In the genomic region with DNA sequence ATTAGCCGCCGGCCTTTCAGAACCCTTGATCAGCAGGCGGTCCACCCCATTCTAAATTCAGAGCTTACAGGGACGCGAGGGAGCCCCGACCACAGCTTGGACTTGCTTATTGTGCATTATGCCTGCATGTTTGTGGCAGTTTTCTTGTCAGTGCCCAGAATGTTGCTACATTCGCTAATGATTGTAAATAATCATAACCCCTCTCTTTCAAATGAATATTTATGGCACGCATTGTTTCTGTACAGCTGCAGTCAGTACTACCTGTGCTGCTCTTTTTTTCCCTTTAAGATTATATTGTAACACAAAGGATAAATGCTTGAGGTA, we compare ENCODE assay signal across 7 cellular contexts. TPM values are rescaled to one million over a fixed set of nuclear protein-coding genes. Genes with fewer than 3 reads are reported as not detected.
DNase-seq lines count a peak whose midpoint lies in the region; ATAC-seq and TF ChIP-seq lines count a peak whose summit lies in the region.

No MANE protein-coding gene starts in this region.

- H3K9me2 ChIP-seq in HCT116 (ENCODE audit: insufficient read depth): no peaks in the 10 kb centered on the region

- no peak for TF ChIP-seq POLR2A in HCT116 (IDR thresholded peaks at IDR 0.05; ENCODE audit: borderline replicate concordance, extremely low read depth, insufficient read depth, insufficient read length)

- CTCF ChIA-PET in HCT116 (lab: Charles Lee) (interaction anchor here (0.6 to 3.6 kb wide), 38 partner anchors 9 to 629 kb away, joined by 3 to 43 read pairs (median 4); a partner anchor contains a TSS), activated B cell treated with CpG ODN at 0.5 μM for 24 hours (lab: Charles Lee) (interaction anchor here (0.5 to 2.6 kb wide), 16 partner anchors 9 to 635 kb away, joined by 3 to 19 read pairs (median 4); a partner anchor contains a TSS)

- H3K4me2 ChIP-seq in HCT116 (ENCODE audit: low read length): peak overlapping the region; percentile 69

- H3K4me3 ChIP-seq in HCT116 (replicated peaks in 1 of 2; ENCODE audit: low read depth in 1 of 2, low read length in 2 of 2) (peak overlapping the region; percentile 1 to 84), fibroblast of villous mesenchyme (ENCODE audit: low read depth, low read length) (peak overlapping the region; percentile 24), skeletal muscle tissue (ENCODE audit: low read length in 3 of 3) (peak overlapping the region; percentile 60 to 93 (median 69))

- RAD21 ChIA-PET in HCT116 (lab: Charles Lee; ENCODE audit: low non-redundant PET in 1 of 2, low total read pairs in 2 of 2, uncharacterized antibody in 2 of 2, unreplicated experiment in 2 of 2): interaction anchor here (0.5 to 1.6 kb wide), 6 partner anchors 19 to 108 kb away, joined by 3 to 11 read pairs (median 3); no protein-coding TSS in a partner anchor

- intact Hi-C loops in HCT116 (cut with micrococcal nuclease): loop anchor here (1.0 to 10.0 kb wide), 5 partner anchors 107 to 648 kb away; a partner anchor contains a TSS
- intact Hi-C loops in activated B cell treated with CpG ODN at 0.5 μM for 24 hours (cut with micrococcal nuclease): loop anchor here (1.0 to 5.0 kb wide), 12 partner anchors 46 to 648 kb away; a partner anchor contains a TSS

- H4K20me1 ChIP-seq in HCT116 (ENCODE audit: insufficient read depth): no peaks in the 10 kb centered on the region

- H3K4me1 ChIP-seq in HCT116 (ENCODE audit: control insufficient read depth in 1 of 2, insufficient read depth in 2 of 2, low read length in 2 of 2) (peaks cover 22 to 37% of the 10 kb centered on the region in 2 experiments), skeletal muscle tissue (ENCODE audit: control insufficient read depth in 3 of 3, insufficient read depth in 3 of 3, low read length in 3 of 3) (peaks cover 23 to 32% (median 25%) of the 10 kb centered on the region in 3 donors)

- H3K36me3 ChIP-seq in HCT116 (ENCODE audit: control insufficient read depth in 1 of 2, insufficient read depth in 2 of 2, low read length in 2 of 2): no peaks in the 10 kb centered on the region
- peaks cover 0 to 4% (median 0%) of the 10 kb centered on the region in 3 donors for H3K36me3 ChIP-seq in skeletal muscle tissue (ENCODE audit: control insufficient read depth in 3 of 3, insufficient read depth in 3 of 3, low read length in 3 of 3)

- H2AFZ ChIP-seq in HCT116 (ENCODE audit: low read depth, low read length, poor library complexity, severe bottlenecking): no peak overlapping the region

- no peaks in the 10 kb centered on the region for H3K9me3 Mint-ChIP-seq in activated B cell treated with CpG ODN at 0.5 μM for 24 hours

- H3K4me3 Mint-ChIP-seq in activated B cell treated with CpG ODN at 0.5 μM for 24 hours: peak overlapping the region; percentile 97

- no peaks in the 10 kb centered on the region for H3K27me3 ChIP-seq in HCT116 (ENCODE audit: insufficient read depth, low read length)
- H3K27me3 ChIP-seq in skeletal muscle tissue (ENCODE audit: control insufficient read depth in 3 of 3, insufficient read depth in 3 of 3, low read length in 3 of 3): no peaks in the 10 kb centered on the region

- peak overlapping the region; percentile 92 for H3K27ac Mint-ChIP-seq in activated B cell treated with CpG ODN at 0.5 μM for 24 hours

- H3K27ac ChIP-seq in HCT116 (ENCODE audit: low read depth, low read length): no peak overlapping the region
- peak overlapping the region; percentile 94 for H3K27ac ChIP-seq in skeletal muscle tissue (ENCODE audit: low read depth, low read length)

- POLR2A ChIA-PET in HCT116 (lab: Charles Lee) (interaction anchor here (0.6 to 2.3 kb wide), 5 partner anchors 9 to 360 kb away, joined by 3 to 12 read pairs (median 3); no protein-coding TSS in a partner anchor), activated B cell treated with CpG ODN at 0.5 μM for 24 hours (lab: Charles Lee) (interaction anchor here (0.6 to 2.3 kb wide), 8 partner anchors 10 to 291 kb away, joined by 3 to 31 read pairs (median 6); a partner anchor contains a TSS)

- TF ChIP-seq RAD21 in HCT116 (IDR thresholded peaks at IDR 0.05; ENCODE audit: low read depth): no peak

- H3K9me3 ChIP-seq in HCT116 (ENCODE audit: control insufficient read depth in 1 of 2, insufficient read depth in 1 of 2, low read depth in 1 of 2, low read length in 2 of 2): no peaks in the 10 kb centered on the region
- H3K9me3 ChIP-seq in skeletal muscle tissue (ENCODE audit: control insufficient read depth in 3 of 3, low read length in 3 of 3): no peaks in the 10 kb centered on the region

- no TSS peak for BruUV-seq in HCT116 (replicated peaks; lab: Mats Ljungman, UMichigan)

- no peak for DNase-seq in HCT116 (ENCODE audit: low read depth, low spot score)
- no peak for DNase-seq in activated B cell treated with CpG ODN at 0.5 μM for 24 hours
- no peak for DNase-seq in fibroblast of villous mesenchyme (ENCODE audit: low read depth)
- DNase-seq in NCI-H1092 (lab: John Stamatoyannopoulos, UW): no peak

- peaks cover 12% of the 10 kb centered on the region for H3K36me3 Mint-ChIP-seq in activated B cell treated with CpG ODN at 0.5 μM for 24 hours (ENCODE audit: low read depth)

- ATAC-seq in HCT116: peak; percentile 0; the same call in 1 of the 2 replicates
- no peak for ATAC-seq in activated B cell treated with CpG ODN at 0.5 μM for 24 hours (ENCODE audit: low read depth)
- no peak for ATAC-seq in HG02759 (IDR thresholded peaks at IDR 0.05; ENCODE audit: unreplicated experiment)
- ATAC-seq in GM18519 (IDR thresholded peaks at IDR 0.05; ENCODE audit: low FRiP score, unreplicated experiment): no peak

- H3K9ac ChIP-seq in HCT116 (ENCODE audit: low read length) (peak overlapping the region; percentile 98; the same call in 1 of the 2 replicates), skeletal muscle tissue (ENCODE audit: low read depth in 1 of 3, low read length in 3 of 3) (peak overlapping the region; percentile 51 to 98 (median 73))

- H3K27me3 Mint-ChIP-seq in activated B cell treated with CpG ODN at 0.5 μM for 24 hours: no peaks in the 10 kb centered on the region

- peaks cover 39% of the 10 kb centered on the region for H3K4me1 Mint-ChIP-seq in activated B cell treated with CpG ODN at 0.5 μM for 24 hours

- TF ChIP-seq CTCF in HCT116 (IDR thresholded peaks at IDR 0.05 in 2 of 3, conservative IDR thresholded peaks at IDR 0.05 in 1 of 3; ENCODE audit: borderline replicate concordance in 1 of 3, insufficient read depth in 1 of 3, low read depth in 2 of 3, low read length in 2 of 3) (no peak; a peak in 1 of 6 replicates), activated B cell treated with CpG ODN at 0.5 μM for 24 hours (IDR thresholded peaks at IDR 0.05) (no peak), fibroblast of villous mesenchyme (IDR thresholded peaks at IDR 0.05; ENCODE audit: insufficient read depth, low read depth, low read length) (no peak)

- H3K79me2 ChIP-seq in HCT116 (ENCODE audit: insufficient read depth, low read length): peaks cover 44% of the 10 kb centered on the region

TF ChIP-seq in HCT116, 20 proteins besides CTCF, POLR2A, EP300 and RAD21:
- no peak for TF ChIP-seq ZNF274 (IDR thresholded peaks at IDR 0.05; ENCODE audit: low read depth, low read length)
- TF ChIP-seq TCF7L2 (IDR thresholded peaks at IDR 0.05; ENCODE audit: borderline replicate concordance, extremely low read depth, insufficient read depth, insufficient read length): no peak

RNA-seq across cellular contexts. Expression of a gene that starts 0.3 kb away (rescaled TPM):
- total RNA-seq in HCT116 (2021; ENCODE audit: unreplicated experiment) (34.8 TPM), activated B cell treated with CpG ODN at 0.5 μM for 24 hours (51.8 and 60.6 TPM in 2 replicates), fibroblast of villous mesenchyme (33.8 and 39.3 TPM in 2 replicates), skeletal muscle tissue (40.7 TPM)
- 10.5 and 14.0 TPM in 2 replicates for polyA plus RNA-seq in HCT116 (2012)

RNA-seq across cellular contexts. Expression of a gene that starts 4.5 kb away (rescaled TPM):
- total RNA-seq in HCT116 (2021; ENCODE audit: unreplicated experiment): 80.2 TPM
- polyA plus RNA-seq in HCT116 (2012): 25.4 and 38.7 TPM in 2 replicates
- total RNA-seq in activated B cell treated with CpG ODN at 0.5 μM for 24 hours: 11.8 and 13.8 TPM in 2 replicates
- total RNA-seq in fibroblast of villous mesenchyme: 20.9 and 39.3 TPM in 2 replicates
- 14.1 TPM for total RNA-seq in skeletal muscle tissue

RNA-seq across cellular contexts. Expression of a gene that starts 44.8 kb away (rescaled TPM):
- 0.76 TPM for total RNA-seq in HCT116 (2021; ENCODE audit: unreplicated experiment)
- 0.47 and 0.56 TPM in 2 replicates for polyA plus RNA-seq in HCT116 (2012)
- total RNA-seq in activated B cell treated with CpG ODN at 0.5 μM for 24 hours: 0.31 and 0.46 TPM in 2 replicates
- 1.9 and 9.9 TPM in 2 replicates for total RNA-seq in fibroblast of villous mesenchyme
- 26.6 TPM for total RNA-seq in skeletal muscle tissue
